8 cellular contexts compared by ENCODE assay signal in the genomic region with DNA sequence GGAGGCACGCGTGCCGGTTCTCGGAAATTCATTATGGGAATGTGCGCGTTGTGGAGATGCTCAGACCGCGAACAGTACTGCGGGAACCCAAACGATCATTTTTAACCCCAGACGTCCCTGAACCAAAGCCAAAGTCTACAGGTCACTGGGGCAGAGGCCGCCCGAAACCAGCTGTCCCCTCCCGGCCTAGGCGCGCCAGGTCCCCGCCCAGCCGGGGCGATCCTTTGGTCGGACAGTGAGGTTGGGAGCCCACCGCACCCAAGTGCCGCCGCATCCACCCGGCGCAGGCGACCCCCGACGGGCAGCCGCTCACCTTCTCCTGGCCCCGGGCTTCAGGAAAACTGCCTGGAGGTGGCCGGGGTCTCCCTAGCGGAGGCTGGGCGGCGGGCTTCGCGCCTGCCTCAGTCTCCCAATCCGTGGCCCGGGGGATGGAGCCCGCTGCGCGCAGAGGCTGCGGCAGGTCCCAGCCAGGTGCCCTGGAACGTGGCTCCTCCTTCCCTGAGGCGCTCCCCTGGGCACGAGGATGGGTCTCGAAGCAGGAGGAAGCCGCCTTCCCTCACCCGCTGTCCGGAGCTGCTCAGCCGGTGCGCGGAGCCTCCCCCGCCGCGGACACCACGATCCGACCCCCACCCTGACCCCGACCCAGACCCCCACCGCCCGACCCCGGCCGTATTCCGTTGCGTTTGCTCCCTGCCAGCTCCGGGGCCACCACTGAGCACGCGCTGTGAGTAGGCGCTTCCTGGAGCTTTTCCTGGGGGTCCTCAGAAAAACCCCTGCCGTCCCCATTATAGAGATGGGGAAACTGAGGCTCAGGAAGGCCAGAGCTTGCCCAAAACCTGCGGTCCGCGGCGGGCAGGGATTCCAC. TPM values are rescaled to one million over a fixed set of nuclear protein-coding genes. Genes with fewer than 3 reads are reported as not detected.
A peak's percentile ranks its signal among the peaks of the same experiment; 100 is the strongest.
DNase-seq lines count a peak whose midpoint lies in the region; ATAC-seq and TF ChIP-seq lines count a peak whose summit lies in the region.

No MANE protein-coding gene starts in this region.

- ATAC-seq in HG03457 (IDR thresholded peaks at IDR 0.05; ENCODE audit: unreplicated experiment): no peak

- H3K4me1 ChIP-seq in subcutaneous abdominal adipose tissue (ENCODE audit: control insufficient read depth in 5 of 5, insufficient read depth in 5 of 5, low read length in 5 of 5): peaks cover 1 to 45% (median 35%) of the 10 kb centered on the region in 5 donors

- H3K4me3 ChIP-seq in subcutaneous abdominal adipose tissue (ENCODE audit: low read depth in 1 of 5, low read length in 5 of 5): peak overlapping the region in 3 of 5 donors; percentile 38 to 57 (median 48)

- peaks cover 8% of the 10 kb centered on the region for H3K36me3 Mint-ChIP-seq in T-helper 1 cell treated with Interleukin-12 subunit alpha and Interleukin-12 subunit beta and Interleukin-4 antibody, amounts not matched to agents 30 μg/mL and 1 μg/mL, for 36 hours (ENCODE audit: low read depth)
- H3K36me3 Mint-ChIP-seq in Calu3 (ENCODE audit: insufficient read depth, unreplicated experiment): peaks cover 13% of the 10 kb centered on the region

- H3K27me3 ChIP-seq in subcutaneous abdominal adipose tissue (ENCODE audit: control insufficient read depth in 5 of 5, insufficient read depth in 4 of 5, low read length in 5 of 5): peaks cover 10 to 57% (median 28%) of the 10 kb centered on the region in 5 donors

- DNase-seq in T-helper 1 cell (no peak), iPS-NIHi7 (ENCODE audit: extremely low spot score) (peak; percentile 34), Calu3 (no peak), SIG-M5 treated with dmso at 0.1 percent for 504 hours (lab: John Stamatoyannopoulos, UW; ENCODE audit: unreplicated experiment) (no peak)
- peak; percentile 41 to 57 for DNase-seq in activated T-cell treated with anti-CD3 and anti-CD28 coated beads, Interleukin-2, amount 50 U/mL, for 48 hours

- intact Hi-C loops in Calu3 (cut with micrococcal nuclease; ENCODE audit: unreplicated experiment): loop anchor here (10.0 kb wide), 1 partner anchor 127 kb away; the partner anchor contains the start of gene UBE2G2

- H3K27ac Mint-ChIP-seq in T-helper 1 cell treated with Interleukin-12 subunit alpha and Interleukin-12 subunit beta and Interleukin-4 antibody, amounts not matched to agents 30 μg/mL and 1 μg/mL, for 36 hours: peak overlapping the region; percentile 81
- H3K27ac Mint-ChIP-seq in Calu3 (ENCODE audit: unreplicated experiment): no peak overlapping the region

- no peaks in the 10 kb centered on the region for H3K27me3 Mint-ChIP-seq in T-helper 1 cell treated with Interleukin-12 subunit alpha and Interleukin-12 subunit beta and Interleukin-4 antibody, amounts not matched to agents 30 μg/mL and 1 μg/mL, for 36 hours (ENCODE audit: low read depth)
- peaks cover 40% of the 10 kb centered on the region for H3K27me3 Mint-ChIP-seq in Calu3 (ENCODE audit: unreplicated experiment)

- peak overlapping the region; percentile 78 for H3K4me3 Mint-ChIP-seq in T-helper 1 cell treated with Interleukin-12 subunit alpha and Interleukin-12 subunit beta and Interleukin-4 antibody, amounts not matched to agents 30 μg/mL and 1 μg/mL, for 36 hours
- no peak overlapping the region for H3K4me3 Mint-ChIP-seq in Calu3 (ENCODE audit: low read depth, unreplicated experiment)

- CTCF ChIA-PET in Calu3 (lab: Charles Lee): interaction anchor here (0.6 to 0.7 kb wide), 2 partner anchors 22 to 130 kb away, joined by 3 read pairs; no protein-coding TSS in a partner anchor

- TF ChIP-seq CTCF in Calu3 (IDR thresholded peaks at IDR 0.05; ENCODE audit: unreplicated experiment): no peak

- peak overlapping the region in 2 of 5 donors; percentile 14 to 28 for H3K9ac ChIP-seq in subcutaneous abdominal adipose tissue (ENCODE audit: low read length in 5 of 5)

- peaks cover 40% of the 10 kb centered on the region for H3K4me1 Mint-ChIP-seq in T-helper 1 cell treated with Interleukin-12 subunit alpha and Interleukin-12 subunit beta and Interleukin-4 antibody, amounts not matched to agents 30 μg/mL and 1 μg/mL, for 36 hours (ENCODE audit: low read depth)
- H3K4me1 Mint-ChIP-seq in Calu3 (ENCODE audit: low read depth, unreplicated experiment): peaks cover 22% of the 10 kb centered on the region

- no peak overlapping the region for H3K27ac ChIP-seq in subcutaneous abdominal adipose tissue (ENCODE audit: low read depth, low read length)

- BruUV-seq in Calu3 (replicated peaks; lab: Mats Ljungman, UMichigan): no TSS peak

- H3K36me3 ChIP-seq in subcutaneous abdominal adipose tissue (ENCODE audit: control insufficient read depth in 5 of 5, insufficient read depth in 5 of 5, low read length in 5 of 5): no peaks in the 10 kb centered on the region

- H3K9me3 ChIP-seq in subcutaneous abdominal adipose tissue (ENCODE audit: control insufficient read depth in 5 of 5, low read length in 5 of 5): peaks cover 0 to 6% (median 5%) of the 10 kb centered on the region in 5 donors

- H3K9me3 Mint-ChIP-seq in T-helper 1 cell treated with Interleukin-12 subunit alpha and Interleukin-12 subunit beta and Interleukin-4 antibody, amounts not matched to agents 30 μg/mL and 1 μg/mL, for 36 hours: no peaks in the 10 kb centered on the region
- no peaks in the 10 kb centered on the region for H3K9me3 Mint-ChIP-seq in Calu3 (ENCODE audit: low read depth, unreplicated experiment)

RNA-seq across cellular contexts. Expression of gene SLX9, which starts 8.1 kb away (rescaled TPM):
- total RNA-seq in Calu3 (2022): 24.6 and 28.6 TPM in 2 replicates

RNA-seq across cellular contexts. Expression of gene ITGB2, which starts 11.0 kb away (rescaled TPM):
- total RNA-seq in Calu3 (2022): 0.42 and 0.47 TPM in 2 replicates

RNA-seq across cellular contexts. Expression of gene PTTG1IP, which starts 58.2 kb away (rescaled TPM):
- total RNA-seq in Calu3 (2022): 135 and 136 TPM in 2 replicates

Comparison
In these comparisons a context has a peak if more than half of its experiments do, and no peak if none do; other contexts are left out.
1. DNase-seq: peak in activated T-cell treated with anti-CD3 and anti-CD28 coated beads, Interleukin-2, amount 50 U/mL, for 48 hours (2 of 2) and iPS-NIHi7 (single experiment); none in T-helper 1 cell (0 of 5), Calu3 (single experiment) and SIG-M5 treated with dmso at 0.1 percent for 504 hours (single experiment).